In the genomic region with DNA sequence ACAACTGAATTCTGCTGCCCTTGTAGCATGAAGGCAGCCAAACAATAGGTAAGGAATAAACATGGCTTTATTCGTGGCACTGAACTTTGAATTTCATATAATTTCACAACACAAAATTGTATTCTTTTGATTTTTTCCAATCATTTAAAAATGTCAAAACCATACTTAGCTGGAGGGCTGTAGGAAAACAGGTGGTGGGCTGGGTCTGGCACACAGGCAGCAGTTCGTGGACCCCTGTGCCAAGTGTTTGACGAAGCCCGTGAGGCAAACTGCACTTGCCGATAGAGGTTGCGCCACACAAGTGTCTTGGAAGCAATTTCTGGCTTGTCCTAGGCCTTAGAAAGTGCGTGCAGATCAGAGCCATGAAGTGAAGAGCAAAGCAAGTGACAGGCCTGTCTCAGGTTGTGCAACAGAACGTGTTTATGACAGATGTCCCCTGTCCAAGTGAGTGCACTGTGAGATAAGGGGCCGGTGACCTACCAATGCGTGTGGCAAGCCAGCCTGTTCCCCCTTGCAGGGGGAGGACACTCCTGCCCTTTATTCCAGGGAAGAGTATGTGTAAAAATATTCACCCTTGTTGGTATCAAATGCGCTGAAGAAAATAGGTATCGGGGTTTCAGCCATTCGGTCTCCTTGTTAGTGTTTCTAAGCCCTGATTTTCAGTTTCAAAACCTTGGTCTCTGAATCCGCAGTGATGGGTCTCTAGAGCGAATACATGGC, we compare ENCODE assay signal across 1 cellular context.
A peak's percentile ranks its signal among the peaks of the same experiment; 100 is the strongest.
TF ChIP-seq lines count a peak whose summit lies in the region.

No MANE protein-coding gene starts in this region.

TF ChIP-seq in HepG2, 621 proteins besides CTCF, POLR2A, EP300 and RAD21 (continued from another document and continues in another):
- TF ChIP-seq, protein P1, sequence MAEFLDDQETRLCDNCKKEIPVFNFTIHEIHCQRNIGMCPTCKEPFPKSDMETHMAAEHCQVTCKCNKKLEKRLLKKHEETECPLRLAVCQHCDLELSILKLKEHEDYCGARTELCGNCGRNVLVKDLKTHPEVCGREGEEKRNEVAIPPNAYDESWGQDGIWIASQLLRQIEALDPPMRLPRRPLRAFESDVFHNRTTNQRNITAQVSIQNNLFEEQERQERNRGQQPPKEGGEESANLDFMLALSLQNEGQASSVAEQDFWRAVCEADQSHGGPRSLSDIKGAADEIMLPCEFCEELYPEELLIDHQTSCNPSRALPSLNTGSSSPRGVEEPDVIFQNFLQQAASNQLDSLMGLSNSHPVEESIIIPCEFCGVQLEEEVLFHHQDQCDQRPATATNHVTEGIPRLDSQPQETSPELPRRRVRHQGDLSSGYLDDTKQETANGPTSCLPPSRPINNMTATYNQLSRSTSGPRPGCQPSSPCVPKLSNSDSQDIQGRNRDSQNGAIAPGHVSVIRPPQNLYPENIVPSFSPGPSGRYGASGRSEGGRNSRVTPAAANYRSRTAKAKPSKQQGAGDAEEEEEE (CRISPR knock-in tag; IDR thresholded peaks at IDR 0.05; ENCODE audit: borderline replicate concordance) = no peak
- TF ChIP-seq SNAPC5 (CRISPR knock-in tag; IDR thresholded peaks at IDR 0.05; ENCODE audit: borderline replicate concordance) (no peak), HMGA1 (CRISPR knock-in tag; conservative IDR thresholded peaks at IDR 0.05) (no peak), HDAC2 (CRISPR knock-in tag; IDR thresholded peaks at IDR 0.05) (peak; percentile 65; the same call in 1 of the 2 replicates), SIX4 (CRISPR knock-in tag; IDR thresholded peaks at IDR 0.05) (peak; percentile 23; the same call in 1 of the 2 replicates), XBP1 (CRISPR knock-in tag; IDR thresholded peaks at IDR 0.05) (no peak), ZUFSP (CRISPR knock-in tag; IDR thresholded peaks at IDR 0.05; ENCODE audit: borderline replicate concordance) (no peak), LCORL (IDR thresholded peaks at IDR 0.05) (no peak), LCORL (CRISPR knock-in tag; IDR thresholded peaks at IDR 0.05) (peak; percentile 60; the same call in 1 of the 2 replicates), ZNF432 (CRISPR knock-in tag; IDR thresholded peaks at IDR 0.05; ENCODE audit: borderline replicate concordance) (no peak), SRY (CRISPR knock-in tag; IDR thresholded peaks at IDR 0.05) (no peak), RFX1 (IDR thresholded peaks at IDR 0.05) (no peak), TFDP2 (CRISPR knock-in tag; IDR thresholded peaks at IDR 0.05) (0 out of 2 replicates have a peak, but pooled peaks have one; percentile 4), ZNF556 (CRISPR knock-in tag; IDR thresholded peaks at IDR 0.05; ENCODE audit: borderline replicate concordance) (0 out of 2 replicates have a peak, but pooled peaks have one; percentile 28), ISL2 (CRISPR knock-in tag; IDR thresholded peaks at IDR 0.05) (no peak), FOXA3 (CRISPR knock-in tag; IDR thresholded peaks at IDR 0.05) (peak; percentile 70), SETDB1 (CRISPR knock-in tag; IDR thresholded peaks at IDR 0.05; ENCODE audit: borderline replicate concordance) (no peak), ZNF264 (CRISPR knock-in tag; IDR thresholded peaks at IDR 0.05) (0 out of 2 replicates have a peak, but pooled peaks have one; percentile 44), ATRX (CRISPR knock-in tag; IDR thresholded peaks at IDR 0.05; ENCODE audit: borderline replicate concordance) (no peak), TGIF2 (CRISPR knock-in tag; IDR thresholded peaks at IDR 0.05) (peak; percentile 100), ZNF841 (CRISPR knock-in tag; IDR thresholded peaks at IDR 0.05; ENCODE audit: borderline replicate concordance) (no peak), ZEB1 (IDR thresholded peaks at IDR 0.05; ENCODE audit: insufficient replicate concordance, low read depth) (no peak), ZNF460 (CRISPR knock-in tag; IDR thresholded peaks at IDR 0.05; ENCODE audit: borderline replicate concordance) (no peak), SMAD3 (CRISPR knock-in tag; IDR thresholded peaks at IDR 0.05) (0 out of 2 replicates have a peak, but pooled peaks have one; percentile 51), KDM3A (CRISPR knock-in tag; IDR thresholded peaks at IDR 0.05; ENCODE audit: low read depth) (peak; percentile 80; the same call in 1 of the 2 replicates), JARID2 (CRISPR knock-in tag; IDR thresholded peaks at IDR 0.05; ENCODE audit: insufficient replicate concordance) (no peak), TARDBP (CRISPR knock-in tag; IDR thresholded peaks at IDR 0.05) (peak; percentile 40; the same call in 1 of the 2 replicates), DPF2 (CRISPR knock-in tag; IDR thresholded peaks at IDR 0.05; ENCODE audit: borderline replicate concordance, low read depth) (peak; percentile 75), ZNF616 (CRISPR knock-in tag; IDR thresholded peaks at IDR 0.05; ENCODE audit: low read depth) (no peak), PAX8 (CRISPR knock-in tag; IDR thresholded peaks at IDR 0.05; ENCODE audit: borderline replicate concordance) (no peak), ZFY (CRISPR knock-in tag; IDR thresholded peaks at IDR 0.05) (peak; percentile 73), ZHX1 (CRISPR knock-in tag; IDR thresholded peaks at IDR 0.05; ENCODE audit: low read depth) (no peak), SMYD3 (CRISPR knock-in tag; IDR thresholded peaks at IDR 0.05) (peak; percentile 14; the same call in 1 of the 2 replicates), ZSCAN5A (CRISPR knock-in tag; IDR thresholded peaks at IDR 0.05; ENCODE audit: borderline replicate concordance) (no peak), BCLAF1 (IDR thresholded peaks at IDR 0.05) (no peak), ZC3H4 (CRISPR knock-in tag; IDR thresholded peaks at IDR 0.05; ENCODE audit: borderline replicate concordance) (peak; percentile 93)
- TF ChIP-seq, protein P2, sequence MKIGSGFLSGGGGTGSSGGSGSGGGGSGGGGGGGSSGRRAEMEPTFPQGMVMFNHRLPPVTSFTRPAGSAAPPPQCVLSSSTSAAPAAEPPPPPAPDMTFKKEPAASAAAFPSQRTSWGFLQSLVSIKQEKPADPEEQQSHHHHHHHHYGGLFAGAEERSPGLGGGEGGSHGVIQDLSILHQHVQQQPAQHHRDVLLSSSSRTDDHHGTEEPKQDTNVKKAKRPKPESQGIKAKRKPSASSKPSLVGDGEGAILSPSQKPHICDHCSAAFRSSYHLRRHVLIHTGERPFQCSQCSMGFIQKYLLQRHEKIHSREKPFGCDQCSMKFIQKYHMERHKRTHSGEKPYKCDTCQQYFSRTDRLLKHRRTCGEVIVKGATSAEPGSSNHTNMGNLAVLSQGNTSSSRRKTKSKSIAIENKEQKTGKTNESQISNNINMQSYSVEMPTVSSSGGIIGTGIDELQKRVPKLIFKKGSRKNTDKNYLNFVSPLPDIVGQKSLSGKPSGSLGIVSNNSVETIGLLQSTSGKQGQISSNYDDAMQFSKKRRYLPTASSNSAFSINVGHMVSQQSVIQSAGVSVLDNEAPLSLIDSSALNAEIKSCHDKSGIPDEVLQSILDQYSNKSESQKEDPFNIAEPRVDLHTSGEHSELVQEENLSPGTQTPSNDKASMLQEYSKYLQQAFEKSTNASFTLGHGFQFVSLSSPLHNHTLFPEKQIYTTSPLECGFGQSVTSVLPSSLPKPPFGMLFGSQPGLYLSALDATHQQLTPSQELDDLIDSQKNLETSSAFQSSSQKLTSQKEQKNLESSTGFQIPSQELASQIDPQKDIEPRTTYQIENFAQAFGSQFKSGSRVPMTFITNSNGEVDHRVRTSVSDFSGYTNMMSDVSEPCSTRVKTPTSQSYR (CRISPR knock-in tag; IDR thresholded peaks at IDR 0.05; ENCODE audit: borderline replicate concordance) = peak; percentile 48; the same call in 1 of the 2 replicates
- TF ChIP-seq, protein P3, sequence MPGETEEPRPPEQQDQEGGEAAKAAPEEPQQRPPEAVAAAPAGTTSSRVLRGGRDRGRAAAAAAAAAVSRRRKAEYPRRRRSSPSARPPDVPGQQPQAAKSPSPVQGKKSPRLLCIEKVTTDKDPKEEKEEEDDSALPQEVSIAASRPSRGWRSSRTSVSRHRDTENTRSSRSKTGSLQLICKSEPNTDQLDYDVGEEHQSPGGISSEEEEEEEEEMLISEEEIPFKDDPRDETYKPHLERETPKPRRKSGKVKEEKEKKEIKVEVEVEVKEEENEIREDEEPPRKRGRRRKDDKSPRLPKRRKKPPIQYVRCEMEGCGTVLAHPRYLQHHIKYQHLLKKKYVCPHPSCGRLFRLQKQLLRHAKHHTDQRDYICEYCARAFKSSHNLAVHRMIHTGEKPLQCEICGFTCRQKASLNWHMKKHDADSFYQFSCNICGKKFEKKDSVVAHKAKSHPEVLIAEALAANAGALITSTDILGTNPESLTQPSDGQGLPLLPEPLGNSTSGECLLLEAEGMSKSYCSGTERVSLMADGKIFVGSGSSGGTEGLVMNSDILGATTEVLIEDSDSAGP (CRISPR knock-in tag; IDR thresholded peaks at IDR 0.05; ENCODE audit: borderline replicate concordance) = peak; percentile 64
- TF ChIP-seq, protein P4, sequence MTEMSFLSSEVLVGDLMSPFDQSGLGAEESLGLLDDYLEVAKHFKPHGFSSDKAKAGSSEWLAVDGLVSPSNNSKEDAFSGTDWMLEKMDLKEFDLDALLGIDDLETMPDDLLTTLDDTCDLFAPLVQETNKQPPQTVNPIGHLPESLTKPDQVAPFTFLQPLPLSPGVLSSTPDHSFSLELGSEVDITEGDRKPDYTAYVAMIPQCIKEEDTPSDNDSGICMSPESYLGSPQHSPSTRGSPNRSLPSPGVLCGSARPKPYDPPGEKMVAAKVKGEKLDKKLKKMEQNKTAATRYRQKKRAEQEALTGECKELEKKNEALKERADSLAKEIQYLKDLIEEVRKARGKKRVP (CRISPR knock-in tag; IDR thresholded peaks at IDR 0.05) = peak in 1 of 2 experiments; percentile 69; a peak in 2 of 4 replicates
